ENCODE assay signal across 22 cellular contexts in genomic region chr14:100608064-100608463, GRCh38. TPM values are rescaled to one million over a fixed set of nuclear protein-coding genes. Genes with fewer than 3 reads are reported as not detected.
DNase-seq lines count a peak whose midpoint lies in the region; ATAC-seq and TF ChIP-seq lines count a peak whose summit lies in the region.
"Had no signal": no experiment of that assay in that cellular context is flagged by ENCODE, and none has a peak within 500 bp of the region (broad histone marks: within the 10 kb centered on the region; RNA-seq: fewer than 3 reads in every experiment).

No MANE protein-coding gene starts in this region.

- TF ChIP-seq CTCF in SK-N-SH (IDR thresholded peaks at IDR 0.05) (no peak), HEK293 (tag by site-specific recombination; IDR thresholded peaks at IDR 0.05) (no peak), neural progenitor cell (IDR thresholded peaks at IDR 0.05) (no peak)

- intact Hi-C loops in posterior vena cava (cut with DNase I), result no loop called here

- peaks cover 17% of the 10 kb centered on the region for H3K27me3 Mint-ChIP-seq in neural progenitor cell (ENCODE audit: insufficient read depth, low read depth)

- H3K4me1 ChIP-seq in SK-N-SH (ENCODE audit: control insufficient read depth in 1 of 2, insufficient read depth in 2 of 2, low read depth in 1 of 2, low read length in 1 of 2) (peaks cover 0 to 30% of the 10 kb centered on the region in 2 experiments; a peak in 1 of 4 replicates), HEK293 (ENCODE audit: control insufficient read depth, insufficient read depth, low read length) (no peaks in the 10 kb centered on the region), neural progenitor cell (peaks cover 11% of the 10 kb centered on the region)

- TF ChIP-seq RAD21 in SK-N-SH (IDR thresholded peaks at IDR 0.05; ENCODE audit: low read length), result no peak

- H3K4me2 ChIP-seq in SK-N-SH (no peak overlapping the region), neural progenitor cell (no peak overlapping the region)

- no peak for TF ChIP-seq EP300 in SK-N-SH (IDR thresholded peaks at IDR 0.05; ENCODE audit: borderline replicate concordance in 1 of 2, low read depth in 1 of 2, low read length in 1 of 2)

- no peaks in the 10 kb centered on the region for H3K36me3 ChIP-seq in SK-N-SH (replicated peaks in 1 of 2; ENCODE audit: control insufficient read depth in 1 of 2, insufficient read depth in 2 of 2, low read length in 1 of 2)
- no peaks in the 10 kb centered on the region for H3K36me3 ChIP-seq in HEK293 (ENCODE audit: control insufficient read depth in 2 of 2, insufficient read depth in 1 of 2, low read length in 2 of 2)
- no peaks in the 10 kb centered on the region for H3K36me3 ChIP-seq in neural progenitor cell
- H3K36me3 ChIP-seq: BLaER1 had no signal

- H3K9me3 Mint-ChIP-seq in neural progenitor cell, result no peaks in the 10 kb centered on the region
- H3K9me3 Mint-ChIP-seq: H9 had no signal

- H3K9ac ChIP-seq in SK-N-SH (no peak overlapping the region), neural progenitor cell (no peak overlapping the region)
- H3K9ac ChIP-seq: GM23248 had no signal

- H3K9me3 ChIP-seq in SK-N-SH (no peaks in the 10 kb centered on the region), HEK293 (ENCODE audit: control insufficient read depth, insufficient read depth, low read depth, low read length) (no peaks in the 10 kb centered on the region), neural progenitor cell (ENCODE audit: low read depth) (no peaks in the 10 kb centered on the region)

- H3K79me2 ChIP-seq in SK-N-SH (ENCODE audit: insufficient read depth), result no peaks in the 10 kb centered on the region
- H3K79me2 ChIP-seq in neural progenitor cell (ENCODE audit: low read depth), result no peaks in the 10 kb centered on the region

- 44% methylated on average over 3 of the region's 3 CpGs for WGBS in SK-N-SH (ENCODE audit: low lambda C conversion rate)

- POLR2A ChIA-PET in SK-N-SH (lab: Yijun Ruan, JAX), result interaction anchor here (1.5 kb wide), 1 partner anchor 20 kb away, joined by 5 read pairs; no protein-coding TSS in a partner anchor
- POLR2A ChIA-PET in HEK293 (lab: Yijun Ruan, JAX), result no interaction called here

- H3K4me3 ChIP-seq in SK-N-SH (ENCODE audit: low read depth in 2 of 2, low read length in 1 of 2) (no peak overlapping the region), HEK293 (ENCODE audit: low read depth, low read length) (no peak overlapping the region), neural progenitor cell (no peak overlapping the region)
- H3K4me3 ChIP-seq: BLaER1, GM12878, GM23248 had no signal

- H3K4me1 Mint-ChIP-seq in neural progenitor cell, result peaks cover 13% of the 10 kb centered on the region
- H3K4me1 Mint-ChIP-seq: B cell; CD4-positive, CD25-positive, alpha-beta regulatory T cell; CD8-positive, alpha-beta memory T cell had no signal

- H3K9me2 ChIP-seq in SK-N-SH, result no peaks in the 10 kb centered on the region

- H4K20me1 ChIP-seq in SK-N-SH (ENCODE audit: insufficient read depth) (no peaks in the 10 kb centered on the region), neural progenitor cell (ENCODE audit: low read depth) (no peaks in the 10 kb centered on the region)
- H4K20me1 ChIP-seq: BLaER1 had no signal

- no peaks in the 10 kb centered on the region for H3K27me3 ChIP-seq in SK-N-SH (ENCODE audit: insufficient read depth)
- no peaks in the 10 kb centered on the region for H3K27me3 ChIP-seq in neural progenitor cell
- H3K27me3 ChIP-seq: BLaER1 had no signal

- DNase-seq in SK-N-SH (peak; percentile 18), neural progenitor cell (ENCODE audit: low spot score) (no peak), posterior vena cava (ENCODE audit: low spot score) (peak; percentile 16), NCI-H1048 (lab: John Stamatoyannopoulos, UW) (no peak)
- DNase-seq: CD4-positive, CD25-positive, alpha-beta regulatory T cell; CD8-positive, alpha-beta memory T cell; DMS 273 treated with DMSO at 0.1 percent for 48 hours; DMS79; EL; GDM1; GM23248 had no signal

- no peak overlapping the region for H3K4me3 Mint-ChIP-seq in neural progenitor cell
- H3K4me3 Mint-ChIP-seq: B cell; CD4-positive, CD25-positive, alpha-beta regulatory T cell; CD8-positive, alpha-beta memory T cell had no signal

- CTCF ChIA-PET in SK-N-SH (lab: Yijun Ruan, JAX), result interaction anchor here (1.1 kb wide), 1 partner anchor 37 kb away, joined by 4 read pairs; no protein-coding TSS in a partner anchor
- CTCF ChIA-PET in HEK293 (lab: Yijun Ruan, JAX), result no interaction called here

- no peaks in the 10 kb centered on the region for H3K36me3 Mint-ChIP-seq in neural progenitor cell
- H3K36me3 Mint-ChIP-seq: CD4-positive, CD25-positive, alpha-beta regulatory T cell; CD8-positive, alpha-beta memory T cell had no signal

- ATAC-seq in SK-N-SH treated with all-trans-retinoic acid at 6 μM for 48 hours (no peak), HG03280 (IDR thresholded peaks at IDR 0.05; ENCODE audit: unreplicated experiment) (no peak), esophagus mucosa (no peak)
- ATAC-seq: GM12878, HCT116 had no signal

- H3K27ac ChIP-seq in SK-N-SH (ENCODE audit: low read depth in 2 of 2, low read length in 1 of 2) (no peak overlapping the region), HEK293 (ENCODE audit: extremely low read depth, low read depth, low read length) (no peak overlapping the region), neural progenitor cell (no peak overlapping the region)
- H3K27ac ChIP-seq: 22Rv1, C4-2B, GM23248 had no signal

- no peaks in the 10 kb centered on the region for H3F3A ChIP-seq in SK-N-SH (replicated peaks; ENCODE audit: insufficient read depth)
- H3F3A ChIP-seq in neural progenitor cell (ENCODE audit: low read depth), result no peaks in the 10 kb centered on the region

- H2AFZ ChIP-seq in SK-N-SH (ENCODE audit: low read depth) (no peak overlapping the region), neural progenitor cell (replicated peaks) (no peak overlapping the region)
- H2AFZ ChIP-seq: GM23248 had no signal

- peak overlapping the region; percentile 65 for H3K27ac Mint-ChIP-seq in neural progenitor cell
- H3K27ac Mint-ChIP-seq: B cell; CD4-positive, CD25-positive, alpha-beta regulatory T cell; CD8-positive, alpha-beta memory T cell; H9 had no signal

TF ChIP-seq in SK-N-SH, 30 proteins besides CTCF, POLR2A, EP300 and RAD21 (continues in another document):
- TF ChIP-seq, protein P1, sequence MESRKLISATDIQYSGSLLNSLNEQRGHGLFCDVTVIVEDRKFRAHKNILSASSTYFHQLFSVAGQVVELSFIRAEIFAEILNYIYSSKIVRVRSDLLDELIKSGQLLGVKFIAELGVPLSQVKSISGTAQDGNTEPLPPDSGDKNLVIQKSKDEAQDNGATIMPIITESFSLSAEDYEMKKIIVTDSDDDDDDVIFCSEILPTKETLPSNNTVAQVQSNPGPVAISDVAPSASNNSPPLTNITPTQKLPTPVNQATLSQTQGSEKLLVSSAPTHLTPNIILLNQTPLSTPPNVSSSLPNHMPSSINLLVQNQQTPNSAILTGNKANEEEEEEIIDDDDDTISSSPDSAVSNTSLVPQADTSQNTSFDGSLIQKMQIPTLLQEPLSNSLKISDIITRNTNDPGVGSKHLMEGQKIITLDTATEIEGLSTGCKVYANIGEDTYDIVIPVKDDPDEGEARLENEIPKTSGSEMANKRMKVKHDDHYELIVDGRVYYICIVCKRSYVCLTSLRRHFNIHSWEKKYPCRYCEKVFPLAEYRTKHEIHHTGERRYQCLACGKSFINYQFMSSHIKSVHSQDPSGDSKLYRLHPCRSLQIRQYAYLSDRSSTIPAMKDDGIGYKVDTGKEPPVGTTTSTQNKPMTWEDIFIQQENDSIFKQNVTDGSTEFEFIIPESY (IDR thresholded peaks at IDR 0.05; ENCODE audit: borderline replicate concordance, low read depth), result no peak

TF ChIP-seq in SK-N-SH treated with all-trans-retinoic acid at 6 μM for 48 hours, 23 proteins besides CTCF, POLR2A, EP300 and RAD21 (continues in another document):
- TF ChIP-seq ZNF8 (CRISPR knock-in tag; IDR thresholded peaks at IDR 0.05) (no peak), SNAI2 (CRISPR knock-in tag; IDR thresholded peaks at IDR 0.05) (no peak), TCF4 (CRISPR knock-in tag; IDR thresholded peaks at IDR 0.05; ENCODE audit: borderline replicate concordance) (no peak), ZNF70 (CRISPR knock-in tag; IDR thresholded peaks at IDR 0.05) (no peak), ZFP3 (CRISPR knock-in tag; IDR thresholded peaks at IDR 0.05) (no peak), ARNTL (CRISPR knock-in tag; IDR thresholded peaks at IDR 0.05; ENCODE audit: borderline replicate concordance, low read depth) (no peak), ESRRG (CRISPR knock-in tag; IDR thresholded peaks at IDR 0.05) (no peak)

TF ChIP-seq in HEK293, 187 proteins besides CTCF, POLR2A, EP300 and RAD21:
- TF ChIP-seq, protein P2, sequence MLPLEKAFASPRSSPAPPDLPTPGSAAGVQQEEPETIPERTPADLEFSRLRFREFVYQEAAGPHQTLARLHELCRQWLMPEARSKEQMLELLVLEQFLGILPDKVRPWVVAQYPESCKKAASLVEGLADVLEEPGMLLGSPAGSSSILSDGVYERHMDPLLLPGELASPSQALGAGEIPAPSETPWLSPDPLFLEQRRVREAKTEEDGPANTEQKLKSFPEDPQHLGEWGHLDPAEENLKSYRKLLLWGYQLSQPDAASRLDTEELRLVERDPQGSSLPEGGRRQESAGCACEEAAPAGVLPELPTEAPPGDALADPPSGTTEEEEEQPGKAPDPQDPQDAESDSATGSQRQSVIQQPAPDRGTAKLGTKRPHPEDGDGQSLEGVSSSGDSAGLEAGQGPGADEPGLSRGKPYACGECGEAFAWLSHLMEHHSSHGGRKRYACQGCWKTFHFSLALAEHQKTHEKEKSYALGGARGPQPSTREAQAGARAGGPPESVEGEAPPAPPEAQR (tag by site-specific recombination; IDR thresholded peaks at IDR 0.05), result no peak
- TF ChIP-seq GLI4 (tag by site-specific recombination; IDR thresholded peaks at IDR 0.05) (no peak), ZNF350 (tag by site-specific recombination; IDR thresholded peaks at IDR 0.05) (no peak), ZNF510 (tag by site-specific recombination; IDR thresholded peaks at IDR 0.05; ENCODE audit: insufficient replicate concordance) (no peak), ZNF580 (tag by site-specific recombination; IDR thresholded peaks at IDR 0.05) (peak; percentile 72; the same call in 1 of the 2 replicates)
TF ChIP-seq in HEK293: peak in this region for 1.

RNA-seq across cellular contexts. Expression of gene BEGAIN, which starts 20.8 kb away (rescaled TPM):
- 4.2 and 4.4 TPM in 2 replicates for polyA plus RNA-seq in SK-N-SH (2012; rRNA removed)
- polyA plus RNA-seq in SK-N-SH (2012; cell fraction: cytosol; rRNA removed), result 1.9 and 4.4 TPM in 2 replicates
- polyA plus RNA-seq in SK-N-SH (2012; cell fraction: nucleus; rRNA removed), result 23.8 and 41.4 TPM in 2 replicates
- total RNA-seq in neural progenitor cell (ENCODE audit: low replicate concordance) (4.0 and 13.4 TPM in 2 replicates), posterior vena cava (1 to 10 TPM in 1 of 2 donors, under 1 TPM in 1; 0.56 to 1.2 TPM), esophagus mucosa (0.68 TPM)
- total RNA-seq: B cell had no signal

Comparison
In these comparisons a context has a peak if more than half of its experiments do, and no peak if none do; other contexts are left out.
1. DNase-seq: peak in SK-N-SH (single experiment) and posterior vena cava (single experiment); none in neural progenitor cell (single experiment) and NCI-H1048 (single experiment).